Comparison of ENCODE assay signal across 27 cellular contexts in the genomic region with DNA sequence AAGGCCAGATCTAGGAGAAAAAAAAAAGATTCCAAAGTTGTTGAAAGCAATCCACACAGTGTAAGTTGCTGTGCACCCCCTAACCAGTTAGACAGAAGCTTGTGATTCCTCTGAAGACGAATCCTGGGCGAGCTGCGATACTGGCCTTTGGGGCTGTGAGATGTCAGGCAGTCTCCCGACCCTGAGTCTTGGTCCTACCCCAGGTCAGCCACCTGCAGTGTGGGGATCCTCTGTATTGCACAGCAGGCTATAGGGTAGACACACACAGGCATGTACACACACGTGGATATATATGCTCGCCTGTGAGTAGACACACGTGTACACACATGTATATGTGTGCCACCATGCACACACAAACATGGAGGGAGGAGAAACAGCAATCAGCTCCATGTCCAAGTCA. TPM values are rescaled to one million over a fixed set of nuclear protein-coding genes. Genes with fewer than 3 reads are reported as not detected.
DNase-seq lines count a peak whose midpoint lies in the region; ATAC-seq and TF ChIP-seq lines count a peak whose summit lies in the region.
"Had no signal": no experiment of that assay in that cellular context is flagged by ENCODE, and none has a peak within 500 bp of the region (broad histone marks: within the 10 kb centered on the region; RNA-seq: fewer than 3 reads in every experiment).

No MANE protein-coding gene starts in this region.

- no peaks in the 10 kb centered on the region for H3K79me2 ChIP-seq in osteoblast (ENCODE audit: insufficient read depth, low read length)

- H3K4me2 ChIP-seq in osteoblast (ENCODE audit: insufficient read depth, low read length), result no peak overlapping the region
- H3K4me2 ChIP-seq: PC-9 had no signal

- H3K36me3 Mint-ChIP-seq in CD4-positive, alpha-beta T cell (ENCODE audit: low read depth), result no peaks in the 10 kb centered on the region
- no peaks in the 10 kb centered on the region for H3K36me3 Mint-ChIP-seq in endodermal cell (ENCODE audit: low read depth)
- H3K36me3 Mint-ChIP-seq: CD14-positive monocyte had no signal

- in situ Hi-C loops in GM13977 (cut with MboI; ENCODE audit: low pct_unique_long_range_greater_than_20kb, low sequenced_read_pairs, unreplicated experiment), result no loop called here

- no peak for ATAC-seq in CD4-positive, alpha-beta T cell (ENCODE audit: poor library complexity)
- ATAC-seq: K562 had no signal

- H3K4me3 ChIP-seq in endodermal cell (ENCODE audit: low read length), result no peak overlapping the region
- no peak overlapping the region for H3K4me3 ChIP-seq in osteoblast (ENCODE audit: insufficient read depth, low read length)
- H3K4me3 ChIP-seq: HAP-1, K562, MG63, PC-9 had no signal

- no peak for TF ChIP-seq CTCF in CD4-positive, alpha-beta T cell (IDR thresholded peaks at IDR 0.05)
- TF ChIP-seq CTCF in endodermal cell (conservative IDR thresholded peaks at IDR 0.05), result no peak
- TF ChIP-seq CTCF in osteoblast (IDR thresholded peaks at IDR 0.05; ENCODE audit: extremely low read depth, low read depth, low read length), result no peak
- TF ChIP-seq CTCF in GM13977 (IDR thresholded peaks at IDR 0.05; ENCODE audit: extremely low read depth, insufficient read depth, missing control alignments), result no peak

- no peaks in the 10 kb centered on the region for H3K9me3 Mint-ChIP-seq in CD4-positive, alpha-beta T cell
- peaks cover 68% of the 10 kb centered on the region for H3K9me3 Mint-ChIP-seq in endodermal cell
- H3K9me3 Mint-ChIP-seq: CD14-positive monocyte had no signal

- H3K9me3 ChIP-seq in CD4-positive, alpha-beta T cell (ENCODE audit: control insufficient read depth, low read length), result no peaks in the 10 kb centered on the region
- H3K9me3 ChIP-seq in endodermal cell (ENCODE audit: control insufficient read depth, low read length) (peaks cover 9% of the 10 kb centered on the region), osteoblast (ENCODE audit: low read depth, low read length) (no peaks in the 10 kb centered on the region)
- H3K9me3 ChIP-seq: BE2C, HAP-1, MG63 had no signal

- CTCF ChIA-PET in CD4-positive, alpha-beta T cell (lab: Charles Lee), result no interaction called here

- no peaks in the 10 kb centered on the region for H3K36me3 ChIP-seq in endodermal cell (ENCODE audit: control insufficient read depth, insufficient read depth, low read length)
- no peaks in the 10 kb centered on the region for H3K36me3 ChIP-seq in osteoblast (ENCODE audit: insufficient read depth, low read length)
- H3K36me3 ChIP-seq: BE2C, HAP-1, MG63 had no signal

- H2AFZ ChIP-seq in osteoblast (ENCODE audit: low read length), result no peak overlapping the region
- H2AFZ ChIP-seq: PC-9 had no signal

- peaks cover 37% of the 10 kb centered on the region for H3K4me1 Mint-ChIP-seq in CD4-positive, alpha-beta T cell (ENCODE audit: low read depth)
- H3K4me1 Mint-ChIP-seq in endodermal cell, result no peaks in the 10 kb centered on the region
- H3K4me1 Mint-ChIP-seq: CD14-positive monocyte had no signal

- H3K9ac ChIP-seq in endodermal cell (ENCODE audit: extremely low read depth, low read length, poor library complexity, severe bottlenecking), result no peak overlapping the region

- no peak overlapping the region for H3K27ac ChIP-seq in CD4-positive, alpha-beta T cell (ENCODE audit: low read depth, low read length)
- H3K27ac ChIP-seq in endodermal cell (ENCODE audit: low read depth, low read length) (no peak overlapping the region), osteoblast (ENCODE audit: low read depth, low read length) (no peak overlapping the region)
- H3K27ac ChIP-seq: PC-9 had no signal

- H3K27me3 ChIP-seq in CD4-positive, alpha-beta T cell (ENCODE audit: control insufficient read depth, insufficient read depth, low read length), result no peaks in the 10 kb centered on the region
- H3K27me3 ChIP-seq in endodermal cell (ENCODE audit: control insufficient read depth, insufficient read depth, low read length, poor library complexity, severe bottlenecking) (no peaks in the 10 kb centered on the region), osteoblast (ENCODE audit: insufficient read depth, low read length) (no peaks in the 10 kb centered on the region)

- H3K4me1 ChIP-seq in endodermal cell (ENCODE audit: control insufficient read depth, insufficient read depth, low read length) (no peaks in the 10 kb centered on the region), osteoblast (ENCODE audit: insufficient read depth, low read length) (no peaks in the 10 kb centered on the region)
- H3K4me1 ChIP-seq: BE2C, HAP-1 had no signal

- 76 to 83% methylated on average over 7 of the region's 7 CpGs for WGBS in endodermal cell (ENCODE audit: insufficient coverage in 1 of 2, insufficient read length in 1 of 2), 2 experiments

- peak overlapping the region; percentile 97 for H3K27ac Mint-ChIP-seq in CD4-positive, alpha-beta T cell
- no peak overlapping the region for H3K27ac Mint-ChIP-seq in endodermal cell
- H3K27ac Mint-ChIP-seq: HFFc6 had no signal

- no peak overlapping the region for H3K4me3 Mint-ChIP-seq in CD4-positive, alpha-beta T cell
- no peak overlapping the region for H3K4me3 Mint-ChIP-seq in endodermal cell
- H3K4me3 Mint-ChIP-seq: CD14-positive monocyte, HFFc6 had no signal

- no peaks in the 10 kb centered on the region for H4K20me1 ChIP-seq in osteoblast (ENCODE audit: insufficient read depth, low read length)

- no peaks in the 10 kb centered on the region for H3K27me3 Mint-ChIP-seq in CD4-positive, alpha-beta T cell
- no peaks in the 10 kb centered on the region for H3K27me3 Mint-ChIP-seq in endodermal cell (ENCODE audit: insufficient read depth)

- POLR2A ChIA-PET in CD4-positive, alpha-beta T cell (lab: Charles Lee), result no interaction called here

- intact Hi-C loops in CD4-positive, alpha-beta T cell (cut with DNase I, micrococcal nuclease), result no loop called here

- peak; percentile 16 for DNase-seq in activated T-cell treated with anti-CD3 and anti-CD28 coated beads, Interleukin-2, amount 50 U/mL, for 1 hour
- DNase-seq in activated T-cell treated with anti-CD3 and anti-CD28 coated beads for 4 hours, result no peak
- no peak for DNase-seq in CD4-positive, alpha-beta T cell
- peak; percentile 14 for DNase-seq in endodermal cell
- DNase-seq in osteoblast (ENCODE audit: insufficient read length, low spot score, missing footprints), result peak; percentile 31
- DNase-seq in NCI-H1417 (lab: John Stamatoyannopoulos, UW), result no peak
- no peak for DNase-seq in SW 1271 (lab: John Stamatoyannopoulos, UW)
- no peak for DNase-seq in GM13977 (ENCODE audit: low spot score)
- DNase-seq: 8988T, ACHN, BE2C, GOT3, HFFc6, MG63, NCI-H1105 treated with DMSO at 0.1 percent for 48 hours, NCI-H2029, NCI-H446 treated with DMSO at 0.1 percent for 48 hours, NCI-H526 treated with DMSO at 0.1 percent for 48 hours, PC-9, Right ventricle myocardium superior had no signal

RNA-seq across cellular contexts. Expression of a gene that starts 12.9 kb away (rescaled TPM):
- not detected for total RNA-seq in CD4-positive, alpha-beta T cell
- total RNA-seq in endodermal cell (not detected), osteoblast (not detected in 2 replicates)
- not detected for polyA plus RNA-seq in endodermal cell (2013, experiment 1 of 2)
- not detected for polyA plus RNA-seq in endodermal cell (2013, experiment 2 of 2)
- total RNA-seq: HFFc6, HT1080, K562, LHCN-M2, PC-9, Right ventricle myocardium superior, RPMI7951, SK-MEL-5 had no signal
- polyA plus RNA-seq: CD14-positive monocyte, K562 had no signal

RNA-seq across cellular contexts. Expression of a gene that starts 34.8 kb away (rescaled TPM):
- total RNA-seq in CD4-positive, alpha-beta T cell, result not detected
- 1 to 10 TPM; 2.1 to 4.0 TPM for total RNA-seq in endodermal cell
- 9.2 TPM for polyA plus RNA-seq in endodermal cell (2013, experiment 1 of 2)
- polyA plus RNA-seq in endodermal cell (2013, experiment 2 of 2), result 6.9 TPM
- total RNA-seq in osteoblast, result 6.5 and 8.3 TPM in 2 replicates
- total RNA-seq: HFFc6, HT1080, LHCN-M2, PC-9, RPMI7951 had no signal
- polyA plus RNA-seq: CD14-positive monocyte had no signal

Comparison
In these comparisons a context has a peak if more than half of its experiments do, and no peak if none do; other contexts are left out.
1. DNase-seq: peak in activated T-cell treated with anti-CD3 and anti-CD28 coated beads, Interleukin-2, amount 50 U/mL, for 1 hour (single experiment), endodermal cell (single experiment) and osteoblast (single experiment); none in activated T-cell treated with anti-CD3 and anti-CD28 coated beads for 4 hours (single experiment), CD4-positive, alpha-beta T cell (0 of 10), NCI-H1417 (0 of 3), SW 1271 (0 of 2) and GM13977 (single experiment).